In the genomic region with DNA sequence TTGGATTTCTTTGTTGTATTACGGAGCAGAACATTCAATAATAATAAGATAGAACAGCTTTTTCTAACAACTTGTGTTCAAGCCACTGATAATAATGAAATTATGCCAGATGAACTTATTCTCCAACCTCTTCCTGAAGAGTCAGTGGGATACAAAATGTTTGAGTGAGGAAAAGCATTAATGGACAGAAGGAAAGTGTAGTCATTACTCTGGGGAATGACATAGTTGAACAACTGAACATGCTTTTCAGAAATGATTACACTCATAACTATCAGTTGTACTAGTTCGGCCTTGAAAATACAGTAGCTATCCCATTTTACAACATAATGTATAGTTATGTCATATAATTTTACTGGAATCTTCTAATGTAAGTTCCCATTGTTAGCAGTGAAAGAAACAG, we compare ENCODE assay signal across 1 cellular context.
TF ChIP-seq lines count a peak whose summit lies in the region.

No MANE protein-coding gene starts in this region.

TF ChIP-seq in IMR-90, 13 proteins besides CTCF, POLR2A, EP300 and RAD21:
- TF ChIP-seq MXI1 (IDR thresholded peaks at IDR 0.05; ENCODE audit: borderline replicate concordance, low read depth, low read length), result no peak
- TF ChIP-seq RCOR1 (IDR thresholded peaks at IDR 0.05; ENCODE audit: insufficient replicate concordance, low read length), result no peak
- no peak for TF ChIP-seq MAFK (IDR thresholded peaks at IDR 0.05; ENCODE audit: low read depth, low read length)
- no peak for TF ChIP-seq BHLHE40 (IDR thresholded peaks at IDR 0.05; ENCODE audit: low read depth, low read length)
- no peak for TF ChIP-seq SMC3 (IDR thresholded peaks at IDR 0.05; ENCODE audit: low read depth, low read length)
- no peak for TF ChIP-seq FOS (IDR thresholded peaks at IDR 0.05; ENCODE audit: low read depth, low read length)
